8 cellular contexts compared by ENCODE assay signal in genomic region chr11:35485656-35486318, GRCh38. TPM values are rescaled to one million over a fixed set of nuclear protein-coding genes. Genes with fewer than 3 reads are reported as not detected.
DNase-seq lines count a peak whose midpoint lies in the region; ATAC-seq and TF ChIP-seq lines count a peak whose summit lies in the region.

No MANE protein-coding gene starts in this region.

- 16 to 19% methylated on average over 12 of the region's 12 CpGs for WGBS in thyroid gland, 2 donors

- peak; percentile 83 for DNase-seq in EH (ENCODE audit: low read depth)
- peak; percentile 80 for DNase-seq in LoVo (ENCODE audit: low spot score)
- no peak for DNase-seq in RWPE2 (ENCODE audit: low spot score)
- peak; percentile 51 for DNase-seq in activated T-helper 9 cell treated with anti-CD3 and anti-CD28 coated beads, Interleukin-2, amount 50 U/mL, for 16 hours (ENCODE audit: low read depth)
- DNase-seq in foreskin melanocyte, result peak; percentile 66
- DNase-seq in osteoblast (ENCODE audit: insufficient read length, low spot score, missing footprints), result no peak
- peak; percentile 76 to 81 for DNase-seq in thyroid gland

- H3K27ac ChIP-seq in RWPE2 (ENCODE audit: poor library complexity, severe bottlenecking) (no peak overlapping the region), osteoblast (ENCODE audit: low read depth, low read length) (no peak overlapping the region), thyroid gland (no peak overlapping the region)

- intact Hi-C loops in thyroid gland (cut with DNase I), result no loop called here

- H3K4me3 ChIP-seq in RWPE2 (ENCODE audit: severe bottlenecking) (no peak overlapping the region), osteoblast (ENCODE audit: insufficient read depth, low read length) (no peak overlapping the region), thyroid gland (replicated peaks in 1 of 3) (no peak overlapping the region)

- peaks cover 4% of the 10 kb centered on the region for H4K20me1 ChIP-seq in osteoblast (ENCODE audit: insufficient read depth, low read length)

- no peak overlapping the region for H3K4me2 ChIP-seq in osteoblast (ENCODE audit: insufficient read depth, low read length)

- H3K36me3 ChIP-seq in RWPE2 (ENCODE audit: low read depth) (no peaks in the 10 kb centered on the region), osteoblast (ENCODE audit: insufficient read depth, low read length) (peaks cover 6% of the 10 kb centered on the region), thyroid gland (no peaks in the 10 kb centered on the region)

- peak; percentile 92 for ATAC-seq in GM21825 (IDR thresholded peaks at IDR 0.05; ENCODE audit: unreplicated experiment)
- ATAC-seq in RWPE2 (ENCODE audit: low read depth), result peak; percentile 96

- TF ChIP-seq POLR2A in thyroid gland (IDR thresholded peaks at IDR 0.05), result no peak

- no peaks in the 10 kb centered on the region for H3K9me3 ChIP-seq in RWPE2 (ENCODE audit: severe bottlenecking)
- H3K9me3 ChIP-seq in osteoblast (ENCODE audit: low read depth, low read length), result peaks cover 3% of the 10 kb centered on the region
- no peaks in the 10 kb centered on the region for H3K9me3 ChIP-seq in thyroid gland

- H3K79me2 ChIP-seq in osteoblast (ENCODE audit: insufficient read depth, low read length), result no peaks in the 10 kb centered on the region

- peak; percentile 96 for TF ChIP-seq CTCF in RWPE2 (IDR thresholded peaks at IDR 0.05; ENCODE audit: poor library complexity, severe bottlenecking)
- TF ChIP-seq CTCF in osteoblast (IDR thresholded peaks at IDR 0.05; ENCODE audit: extremely low read depth, low read depth, low read length), result peak; percentile 93
- TF ChIP-seq CTCF in thyroid gland (IDR thresholded peaks at IDR 0.05), result peak; percentile 77 to 95 (median 84)

- no peaks in the 10 kb centered on the region for H3K27me3 ChIP-seq in RWPE2 (ENCODE audit: insufficient read depth, poor library complexity, severe bottlenecking)
- H3K27me3 ChIP-seq in osteoblast (ENCODE audit: insufficient read depth, low read length), result no peaks in the 10 kb centered on the region
- H3K27me3 ChIP-seq in thyroid gland, result no peaks in the 10 kb centered on the region

- H2AFZ ChIP-seq in osteoblast (ENCODE audit: low read length), result no peak overlapping the region

- H3K4me1 ChIP-seq in RWPE2 (ENCODE audit: insufficient read depth, poor library complexity, severe bottlenecking) (no peaks in the 10 kb centered on the region), osteoblast (ENCODE audit: insufficient read depth, low read length) (peaks cover 45% of the 10 kb centered on the region), thyroid gland (peaks cover 20 to 28% of the 10 kb centered on the region in 2 donors)

RNA-seq across cellular contexts. Expression of gene PAMR1, which starts 39.6 kb away (rescaled TPM):
- total RNA-seq in osteoblast, result 49.9 and 60.7 TPM in 2 replicates
- total RNA-seq in thyroid gland, result 10 to 100 TPM in 1 of 4 donors, 1 to 10 TPM in 3; 1.2 to 16.4 (median 4.3) TPM

Comparison
In these comparisons a context has a peak if more than half of its experiments do, and no peak if none do; other contexts are left out.
1. DNase-seq: peak in EH (single experiment), LoVo (single experiment), activated T-helper 9 cell treated with anti-CD3 and anti-CD28 coated beads, Interleukin-2, amount 50 U/mL, for 16 hours (single experiment), foreskin melanocyte (single experiment) and thyroid gland (2 of 2); none in RWPE2 (single experiment) and osteoblast (single experiment).
2. Peak in every context shown above with its lines, with median percentiles within 50 percentile points of each other: CTCF ChIP-seq.